ENCODE assay signal across 8 cellular contexts in genomic region chr19:34269968-34270621, GRCh38.
DNase-seq lines count a peak whose midpoint lies in the region; ATAC-seq lines count a peak whose summit lies in the region.

No MANE protein-coding gene starts in this region.

- DNase-seq in T-helper 9 cell (peak; percentile 58), astrocyte of the hippocampus (ENCODE audit: low read depth, low spot score) (peak; percentile 72), iPS-NIHi7 (ENCODE audit: extremely low spot score) (peak; percentile 36), NCI-H774 (lab: John Stamatoyannopoulos, UW) (no peak)
- DNase-seq in stimulated activated CD4-positive, alpha-beta T cell treated with anti-CD3 and anti-CD28 coated beads, Interleukin-15, amount 100 ng/mL, for 48 hours (ENCODE audit: low read depth in 2 of 2), result peak; percentile 38 to 47

- ATAC-seq in GM18870 (IDR thresholded peaks at IDR 0.05; ENCODE audit: unreplicated experiment), result peak; percentile 54
- ATAC-seq in HG03457 (IDR thresholded peaks at IDR 0.05; ENCODE audit: unreplicated experiment), result peak; percentile 55
- no peak for ATAC-seq in HG02970 (IDR thresholded peaks at IDR 0.05; ENCODE audit: low FRiP score, unreplicated experiment)
